ENCODE assay signal across 8 cellular contexts in genomic region chr6:28490191-28490890, GRCh38. TPM values are rescaled to one million over a fixed set of nuclear protein-coding genes. Genes with fewer than 3 reads are reported as not detected.
DNase-seq lines count a peak whose midpoint lies in the region; ATAC-seq and TF ChIP-seq lines count a peak whose summit lies in the region.

No MANE protein-coding gene starts in this region.

- peaks cover 0 to 3% of the 10 kb centered on the region in 2 donors for H3K4me1 ChIP-seq in muscle layer of duodenum (ENCODE audit: control insufficient read depth in 1 of 2, insufficient read depth in 2 of 2, low read length in 2 of 2)

- peak overlapping the region; percentile 57 for H3K4me3 ChIP-seq in BJ (ENCODE audit: low read depth, low read length)
- H3K4me3 ChIP-seq in astrocyte of the spinal cord (ENCODE audit: low read depth, low read length) = peak overlapping the region; percentile 68
- peak overlapping the region; percentile 31 to 53 for H3K4me3 ChIP-seq in muscle layer of duodenum (ENCODE audit: low read depth in 1 of 2, low read length in 2 of 2)

- POLR2A ChIA-PET in BJ (lab: Charles Lee) = no interaction called here

- H3K36me3 ChIP-seq in BJ (ENCODE audit: control insufficient read depth, insufficient read depth, low read length) (no peaks in the 10 kb centered on the region), muscle layer of duodenum (ENCODE audit: control insufficient read depth in 1 of 2, insufficient read depth in 2 of 2, low read length in 2 of 2) (no peaks in the 10 kb centered on the region)

- DNase-seq in BJ (ENCODE audit: low read depth) = no peak
- DNase-seq in astrocyte of the spinal cord (ENCODE audit: low read depth, low spot score) = no peak
- no peak for DNase-seq in KBM-7
- DNase-seq in NK-92 treated with Interleukin-12 subunit alpha and Interleukin-12 subunit beta, amount 100 ng/mL, for 24 hours (lab: John Stamatoyannopoulos, UW) = no peak

- no peak overlapping the region for H3K27ac ChIP-seq in muscle layer of duodenum (ENCODE audit: low read length)

- ATAC-seq in HG02642 (IDR thresholded peaks at IDR 0.05; ENCODE audit: poor library complexity, unreplicated experiment) (peak; percentile 23), GM18867 (IDR thresholded peaks at IDR 0.05; ENCODE audit: unreplicated experiment) (no peak), HG02938 (IDR thresholded peaks at IDR 0.05; ENCODE audit: unreplicated experiment) (no peak)

- in situ Hi-C loops in astrocyte of the spinal cord (cut with HindIII; ENCODE audit: low sequenced_read_pairs) = no loop called here
- in situ Hi-C loops in KBM-7 (cut with MboI; ENCODE audit: low pct_unique_long_range_greater_than_20kb, low sequenced_read_pairs) = no loop called here

- TF ChIP-seq CTCF in BJ (IDR thresholded peaks at IDR 0.05; ENCODE audit: insufficient read depth, low read depth, low read length) = no peak
- no peak for TF ChIP-seq CTCF in astrocyte of the spinal cord (IDR thresholded peaks at IDR 0.05; ENCODE audit: low read depth, low read length)

- CTCF ChIA-PET in BJ (lab: Yijun Ruan, JAX) = no interaction called here

- H3K27me3 ChIP-seq in BJ (ENCODE audit: control insufficient read depth, insufficient read depth, low read length) (no peaks in the 10 kb centered on the region), muscle layer of duodenum (ENCODE audit: low read depth, low read length) (peaks cover 11% of the 10 kb centered on the region)

- H3K9me3 ChIP-seq in muscle layer of duodenum (ENCODE audit: control insufficient read depth in 1 of 2, low read length in 2 of 2) = no peaks in the 10 kb centered on the region

RNA-seq across cellular contexts. Expression of gene GPX6, which starts 25.3 kb away (rescaled TPM):
- polyA plus RNA-seq in BJ (2011; rRNA removed) = not detected in 2 replicates
- not detected in 2 replicates for polyA minus RNA-seq in BJ (2011; rRNA and poly(A)+ RNA removed)

RNA-seq across cellular contexts. Expression of gene GPX5, which starts 35.3 kb away (rescaled TPM):
- not detected in 2 replicates for polyA plus RNA-seq in BJ (2011; rRNA removed)
- not detected in 2 replicates for polyA minus RNA-seq in BJ (2011; rRNA and poly(A)+ RNA removed)

RNA-seq across cellular contexts. Expression of gene ZSCAN23, which starts 47.0 kb away (rescaled TPM):
- polyA plus RNA-seq in BJ (2011; rRNA removed) = 1.8 and 2.3 TPM in 2 replicates
- 2.7 and 2.9 TPM in 2 replicates for polyA minus RNA-seq in BJ (2011; rRNA and poly(A)+ RNA removed)
